ENCODE assay signal across 26 cellular contexts in the genomic region with DNA sequence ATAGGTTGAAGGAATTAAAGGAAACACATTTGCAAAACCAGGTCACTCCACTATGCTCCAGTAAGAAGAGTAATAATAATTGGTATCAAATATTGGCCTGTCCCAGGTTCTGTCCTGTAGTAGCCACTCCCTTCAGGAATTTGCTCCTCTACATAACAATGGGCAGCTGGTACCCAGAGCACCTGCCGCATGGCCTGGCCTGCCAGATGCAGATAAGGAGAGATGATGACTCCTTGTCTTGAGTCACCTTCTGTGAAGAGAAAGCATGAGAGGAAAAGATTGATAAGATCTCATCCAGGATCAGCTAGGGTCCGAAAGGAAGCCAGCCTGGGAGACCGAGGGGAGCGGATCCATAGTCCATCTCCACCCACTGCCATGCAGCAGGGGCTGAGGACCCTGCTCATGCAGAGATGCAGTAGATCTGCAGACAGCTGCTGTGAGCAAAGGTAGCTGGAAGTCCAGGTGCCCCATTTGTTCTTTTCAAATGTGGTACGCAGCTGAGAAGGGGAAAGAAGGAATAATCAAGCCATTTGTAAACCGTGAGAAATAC. TPM values are rescaled to one million over a fixed set of nuclear protein-coding genes. Genes with fewer than 3 reads are reported as not detected.
DNase-seq lines count a peak whose midpoint lies in the region; ATAC-seq and TF ChIP-seq lines count a peak whose summit lies in the region.
"Had no signal": no experiment of that assay in that cellular context is flagged by ENCODE, and none has a peak within 500 bp of the region (broad histone marks: within the 10 kb centered on the region; RNA-seq: fewer than 3 reads in every experiment).

No MANE protein-coding gene starts in this region.

- DNase-seq in CD4-positive, alpha-beta T cell = no peak
- no peak for DNase-seq in activated naive CD8-positive, alpha-beta T cell treated with anti-CD3 and anti-CD28 coated beads for 36 hours
- DNase-seq in naive thymus-derived CD8-positive, alpha-beta T cell = no peak
- DNase-seq in NCI-H774 (lab: John Stamatoyannopoulos, UW) = no peak
- no peak for DNase-seq in activated naive CD4-positive, alpha-beta T cell (lab: John Stamatoyannopoulos, UW)
- no peak for DNase-seq in SW 1271 (lab: John Stamatoyannopoulos, UW)
- DNase-seq: activated CD4-positive, alpha-beta memory T cell treated with anti-CD3 and anti-CD28 coated beads for 36 hours; activated naive CD4-positive, alpha-beta T cell treated with anti-CD3 and anti-CD28 coated beads for 36 hours; activated T-cell treated with anti-CD3 and anti-CD28 coated beads, Interleukin-2, amount 50 U/mL, for 1 hour; caudate nucleus; DND-41; GM23248; head of caudate nucleus; left cardiac atrium; mesenchymal stem cell; NCI-H1105; NCI-H2081 treated with DMSO at 0.1 percent for 48 hours; NCI-H446; OCI-M1; SHP77 had no signal

- H3K36me3 Mint-ChIP-seq in CD4-positive, alpha-beta T cell (ENCODE audit: low read depth) = no peaks in the 10 kb centered on the region
- H3K36me3 Mint-ChIP-seq in activated naive CD8-positive, alpha-beta T cell treated with anti-CD3 and anti-CD28 coated beads for 36 hours = peaks cover 29% of the 10 kb centered on the region
- no peaks in the 10 kb centered on the region for H3K36me3 Mint-ChIP-seq in naive thymus-derived CD8-positive, alpha-beta T cell

- TF ChIP-seq CTCF in CD4-positive, alpha-beta T cell (IDR thresholded peaks at IDR 0.05) = no peak

- no peak for ATAC-seq in CD4-positive, alpha-beta T cell (ENCODE audit: poor library complexity)
- no peak for ATAC-seq in naive thymus-derived CD8-positive, alpha-beta T cell
- ATAC-seq: left cardiac atrium had no signal

- H3K27me3 Mint-ChIP-seq in CD4-positive, alpha-beta T cell = no peaks in the 10 kb centered on the region
- H3K27me3 Mint-ChIP-seq in activated naive CD8-positive, alpha-beta T cell treated with anti-CD3 and anti-CD28 coated beads for 36 hours = no peaks in the 10 kb centered on the region
- no peaks in the 10 kb centered on the region for H3K27me3 Mint-ChIP-seq in naive thymus-derived CD8-positive, alpha-beta T cell
- H3K27me3 Mint-ChIP-seq: activated CD4-positive, alpha-beta memory T cell treated with anti-CD3 and anti-CD28 coated beads for 36 hours had no signal

- H3K27ac ChIP-seq in BLaER1 = no peak overlapping the region
- H3K27ac ChIP-seq in CD4-positive, alpha-beta T cell (ENCODE audit: low read depth, low read length) = no peak overlapping the region
- H3K27ac ChIP-seq: ascending aorta, GM23248, HL-60, prostate gland, suprapubic skin, vagina had no signal

- H3K9me3 Mint-ChIP-seq in CD4-positive, alpha-beta T cell = no peaks in the 10 kb centered on the region
- H3K9me3 Mint-ChIP-seq in activated naive CD8-positive, alpha-beta T cell treated with anti-CD3 and anti-CD28 coated beads for 36 hours = no peaks in the 10 kb centered on the region
- peaks cover 0 to 3% (median 0%) of the 10 kb centered on the region in 9 donors for H3K9me3 Mint-ChIP-seq in naive thymus-derived CD8-positive, alpha-beta T cell
- H3K9me3 Mint-ChIP-seq: activated CD4-positive, alpha-beta memory T cell treated with anti-CD3 and anti-CD28 coated beads for 36 hours; activated naive CD4-positive, alpha-beta T cell treated with anti-CD3 and anti-CD28 coated beads for 36 hours had no signal

- no peaks in the 10 kb centered on the region for H4K20me1 ChIP-seq in BLaER1

- no peak overlapping the region for H3K4me3 ChIP-seq in BLaER1
- H3K4me3 ChIP-seq: ascending aorta, GM23248, prostate gland, suprapubic skin, vagina had no signal

- POLR2A ChIA-PET in CD4-positive, alpha-beta T cell (lab: Charles Lee) = interaction anchor here (1.0 to 1.3 kb wide), 5 partner anchors 85 to 231 kb away, joined by 3 read pairs; no protein-coding TSS in a partner anchor
- POLR2A ChIA-PET in naive thymus-derived CD8-positive, alpha-beta T cell (lab: Charles Lee) = interaction anchor here (0.6 to 8.3 kb wide), 9 partner anchors 10 to 230 kb away, joined by 3 to 59 read pairs (median 8); a partner anchor contains a TSS

- H3K4me3 Mint-ChIP-seq in CD4-positive, alpha-beta T cell = no peak overlapping the region
- H3K4me3 Mint-ChIP-seq in activated naive CD8-positive, alpha-beta T cell treated with anti-CD3 and anti-CD28 coated beads for 36 hours = no peak overlapping the region
- H3K4me3 Mint-ChIP-seq in naive thymus-derived CD8-positive, alpha-beta T cell = peak overlapping the region in 7 of 10 donors; percentile 29 to 55 (median 39)
- H3K4me3 Mint-ChIP-seq: activated CD4-positive, alpha-beta memory T cell treated with anti-CD3 and anti-CD28 coated beads for 36 hours; activated naive CD4-positive, alpha-beta T cell treated with anti-CD3 and anti-CD28 coated beads for 36 hours had no signal

- no peaks in the 10 kb centered on the region for H3K27me3 ChIP-seq in BLaER1
- no peaks in the 10 kb centered on the region for H3K27me3 ChIP-seq in CD4-positive, alpha-beta T cell (ENCODE audit: control insufficient read depth, insufficient read depth, low read length)
- H3K27me3 ChIP-seq: ascending aorta, suprapubic skin, vagina had no signal

- H3K4me1 ChIP-seq in BLaER1 = peaks cover 11% of the 10 kb centered on the region
- H3K4me1 ChIP-seq: ascending aorta, prostate gland, vagina had no signal

- 0 out of 2 replicates have a peak, but pooled peaks cover 5% of the 10 kb centered on the region for H3K36me3 ChIP-seq in BLaER1
- H3K36me3 ChIP-seq: ascending aorta, prostate gland, suprapubic skin, vagina had no signal

- no peaks in the 10 kb centered on the region for H3K9me3 ChIP-seq in BLaER1
- H3K9me3 ChIP-seq in CD4-positive, alpha-beta T cell (ENCODE audit: control insufficient read depth, low read length) = no peaks in the 10 kb centered on the region
- H3K9me3 ChIP-seq: ascending aorta, prostate gland, suprapubic skin, vagina had no signal

- CTCF ChIA-PET in CD4-positive, alpha-beta T cell (lab: Charles Lee) = no interaction called here

- intact Hi-C loops in CD4-positive, alpha-beta T cell (cut with DNase I, micrococcal nuclease) = no loop called here

- no peak overlapping the region; the same call in 1 of the 2 replicates for H3K9ac ChIP-seq in BLaER1
- H3K9ac ChIP-seq: GM23248 had no signal

- H3K4me1 Mint-ChIP-seq in CD4-positive, alpha-beta T cell (ENCODE audit: low read depth) = peaks cover 76% of the 10 kb centered on the region
- peaks cover 81% of the 10 kb centered on the region for H3K4me1 Mint-ChIP-seq in activated naive CD8-positive, alpha-beta T cell treated with anti-CD3 and anti-CD28 coated beads for 36 hours
- peaks cover 53 to 93% (median 90%) of the 10 kb centered on the region in 4 donors for H3K4me1 Mint-ChIP-seq in naive thymus-derived CD8-positive, alpha-beta T cell

- H3K27ac Mint-ChIP-seq in CD4-positive, alpha-beta T cell = peak overlapping the region; percentile 57
- peak overlapping the region; percentile 4 for H3K27ac Mint-ChIP-seq in activated naive CD8-positive, alpha-beta T cell treated with anti-CD3 and anti-CD28 coated beads for 36 hours
- peak overlapping the region; percentile 73 to 94 (median 91) for H3K27ac Mint-ChIP-seq in naive thymus-derived CD8-positive, alpha-beta T cell
- H3K27ac Mint-ChIP-seq: activated CD4-positive, alpha-beta memory T cell treated with anti-CD3 and anti-CD28 coated beads for 36 hours had no signal

- H3K4me2 ChIP-seq in BLaER1 = peak overlapping the region; percentile 44; the same call in 1 of the 2 replicates

RNA-seq across cellular contexts. Expression of a gene that starts 24.3 kb away (rescaled TPM):
- total RNA-seq in CD4-positive, alpha-beta T cell = 10 to 100 TPM; 30.4 to 32.4 TPM
- 10 to 100 TPM; 13.3 to 14.3 TPM for total RNA-seq in activated naive CD8-positive, alpha-beta T cell treated with anti-CD3 and anti-CD28 coated beads for 36 hours
- 10 to 100 TPM; 22.3 to 26.0 TPM for total RNA-seq in naive thymus-derived CD8-positive, alpha-beta T cell
- polyA plus RNA-seq in naive thymus-derived CD8-positive, alpha-beta T cell = 10 to 100 TPM in 1 of 3 donors, 1 to 10 TPM in 2; 8.8 to 10.4 (median 9.5) TPM
- total RNA-seq: ascending aorta had no signal

Comparison
In these comparisons a context has a peak if more than half of its experiments do, and no peak if none do; other contexts are left out.
1. H3K27ac Mint-ChIP-seq: peak in every context shown above with its lines; median percentile 91 in naive thymus-derived CD8-positive, alpha-beta T cell; 57 in CD4-positive, alpha-beta T cell; 4 in activated naive CD8-positive, alpha-beta T cell treated with anti-CD3 and anti-CD28 coated beads for 36 hours.
2. H3K4me3 Mint-ChIP-seq: peak in naive thymus-derived CD8-positive, alpha-beta T cell (7 of 10); none in CD4-positive, alpha-beta T cell (single experiment) and activated naive CD8-positive, alpha-beta T cell treated with anti-CD3 and anti-CD28 coated beads for 36 hours (single experiment).